14 cellular contexts compared by ENCODE assay signal in genomic region chr1:43569175-43569574, GRCh38. TPM values are rescaled to one million over a fixed set of nuclear protein-coding genes. Genes with fewer than 3 reads are reported as not detected.
DNase-seq lines count a peak whose midpoint lies in the region; ATAC-seq and TF ChIP-seq lines count a peak whose summit lies in the region.
"Had no signal": no experiment of that assay in that cellular context is flagged by ENCODE, and none has a peak within 500 bp of the region (broad histone marks: within the 10 kb centered on the region; RNA-seq: fewer than 3 reads in every experiment).

No MANE protein-coding gene starts in this region.

- peaks cover 84% of the 10 kb centered on the region for H3K4me1 Mint-ChIP-seq in brain
- peaks cover 4% of the 10 kb centered on the region for H3K4me1 Mint-ChIP-seq in activated T-helper 2 cell treated with anti-CD3 and anti-CD28 coated beads, Interferon-gamma antibody, Interleukin-2, Interleukin-4, amounts not matched to agents 10 μg/mL and 5 μg/mL and 100 μg/mL, durations not matched to agents 14 hours and 24 hours and 36 hours (ENCODE audit: low read depth)
- peaks cover 34% of the 10 kb centered on the region for H3K4me1 Mint-ChIP-seq in progenitor cell of endocrine pancreas (ENCODE audit: low read depth)

- no peaks in the 10 kb centered on the region for H4K20me1 ChIP-seq in BLaER1

- H3K4me2 ChIP-seq in BLaER1: peak overlapping the region; percentile 68

- in situ Hi-C loops in GM13977 (cut with MboI; ENCODE audit: low pct_unique_long_range_greater_than_20kb, low sequenced_read_pairs, unreplicated experiment): no loop called here

- H3K36me3 Mint-ChIP-seq in brain (peaks cover 35% of the 10 kb centered on the region), progenitor cell of endocrine pancreas (ENCODE audit: insufficient read depth) (peaks cover 17% of the 10 kb centered on the region)
- H3K36me3 Mint-ChIP-seq in activated T-helper 2 cell treated with anti-CD3 and anti-CD28 coated beads, Interferon-gamma antibody, Interleukin-2, Interleukin-4, amounts not matched to agents 10 μg/mL and 5 μg/mL and 100 μg/mL, durations not matched to agents 14 hours and 24 hours and 36 hours (ENCODE audit: low read depth): no peaks in the 10 kb centered on the region
- H3K36me3 Mint-ChIP-seq: CD14-positive monocyte had no signal

- H3K9me3 ChIP-seq in BLaER1: no peaks in the 10 kb centered on the region

- no peaks in the 10 kb centered on the region for H3K27me3 ChIP-seq in BLaER1

- peak; percentile 84 for DNase-seq in GM13977 (ENCODE audit: low spot score)
- peak; percentile 6 for DNase-seq in OCI-M1 (lab: John Stamatoyannopoulos, UW)
- no peak for DNase-seq in stimulated activated CD4-positive, alpha-beta T cell treated with anti-CD3 and anti-CD28 coated beads, Interleukin-15, amount 100 ng/mL, for 24 hours
- DNase-seq in activated T-helper 2 cell treated with anti-CD3 and anti-CD28 coated beads, Interferon-gamma antibody, Interleukin-2, Interleukin-4, amounts not matched to agents 10 μg/mL and 5 μg/mL and 100 μg/mL, durations not matched to agents 14 hours and 24 hours and 36 hours (ENCODE audit: low spot score): no peak
- DNase-seq in progenitor cell of endocrine pancreas (ENCODE audit: low spot score, unreplicated experiment): no peak
- DNase-seq: COR-L47, IMR-90, NCI-H1048, NCI-H345, NCI-H526 treated with DMSO at 0.1 percent for 48 hours had no signal

- no peak for ATAC-seq in HG03439 (IDR thresholded peaks at IDR 0.05; ENCODE audit: unreplicated experiment)

- peaks cover 70% of the 10 kb centered on the region for H3K4me1 ChIP-seq in BLaER1

- H3K36me3 ChIP-seq in BLaER1: peaks cover 51% of the 10 kb centered on the region

- no peak overlapping the region for H3K4me3 ChIP-seq in BLaER1

- peak overlapping the region in 3 of 5 experiments; percentile 24 to 85 (median 72) for H3K27ac Mint-ChIP-seq in brain
- no peak overlapping the region for H3K27ac Mint-ChIP-seq in activated T-helper 2 cell treated with anti-CD3 and anti-CD28 coated beads, Interferon-gamma antibody, Interleukin-2, Interleukin-4, amounts not matched to agents 10 μg/mL and 5 μg/mL and 100 μg/mL, durations not matched to agents 14 hours and 24 hours and 36 hours
- H3K27ac Mint-ChIP-seq in progenitor cell of endocrine pancreas: no peak overlapping the region

- peak overlapping the region; percentile 75 for H3K27ac ChIP-seq in BLaER1

- H3K4me3 Mint-ChIP-seq in brain (no peak overlapping the region), progenitor cell of endocrine pancreas (ENCODE audit: low read depth) (no peak overlapping the region)
- no peak overlapping the region for H3K4me3 Mint-ChIP-seq in activated T-helper 2 cell treated with anti-CD3 and anti-CD28 coated beads, Interferon-gamma antibody, Interleukin-2, Interleukin-4, amounts not matched to agents 10 μg/mL and 5 μg/mL and 100 μg/mL, durations not matched to agents 14 hours and 24 hours and 36 hours (ENCODE audit: low read depth)
- H3K4me3 Mint-ChIP-seq: CD14-positive monocyte had no signal

- intact Hi-C loops in activated T-helper 2 cell treated with anti-CD3 and anti-CD28 coated beads, Interferon-gamma antibody, Interleukin-2, Interleukin-4, amounts not matched to agents 10 μg/mL and 5 μg/mL and 100 μg/mL, durations not matched to agents 14 hours and 24 hours and 36 hours (cut with micrococcal nuclease): no loop called here

- H3K27me3 Mint-ChIP-seq in brain (no peaks in the 10 kb centered on the region), progenitor cell of endocrine pancreas (no peaks in the 10 kb centered on the region)
- H3K27me3 Mint-ChIP-seq in activated T-helper 2 cell treated with anti-CD3 and anti-CD28 coated beads, Interferon-gamma antibody, Interleukin-2, Interleukin-4, amounts not matched to agents 10 μg/mL and 5 μg/mL and 100 μg/mL, durations not matched to agents 14 hours and 24 hours and 36 hours (ENCODE audit: low read depth): no peaks in the 10 kb centered on the region

- H3K9me3 Mint-ChIP-seq in brain: no peaks in the 10 kb centered on the region
- H3K9me3 Mint-ChIP-seq in activated T-helper 2 cell treated with anti-CD3 and anti-CD28 coated beads, Interferon-gamma antibody, Interleukin-2, Interleukin-4, amounts not matched to agents 10 μg/mL and 5 μg/mL and 100 μg/mL, durations not matched to agents 14 hours and 24 hours and 36 hours: no peaks in the 10 kb centered on the region
- H3K9me3 Mint-ChIP-seq in progenitor cell of endocrine pancreas (ENCODE audit: low read depth): no peaks in the 10 kb centered on the region
- H3K9me3 Mint-ChIP-seq: CD14-positive monocyte had no signal

- H3K9ac ChIP-seq in BLaER1: 0 out of 2 replicates have a peak overlapping the region, but pooled peaks have one; percentile 34

- TF ChIP-seq CTCF in GM13977 (IDR thresholded peaks at IDR 0.05; ENCODE audit: extremely low read depth, insufficient read depth, missing control alignments) (no peak), brain (conservative IDR thresholded peaks at IDR 0.05) (no peak), progenitor cell of endocrine pancreas (IDR thresholded peaks at IDR 0.05; ENCODE audit: unreplicated experiment) (no peak)

RNA-seq across cellular contexts. Expression of gene PTPRF, which starts 38.5 kb away (rescaled TPM):
- 147 TPM for polyA plus RNA-seq in brain (ENCODE audit: insufficient read depth, low read depth, low replicate concordance)
- 3.0 and 3.2 TPM in 2 replicates for total RNA-seq in activated T-helper 2 cell treated with anti-CD3 and anti-CD28 coated beads, Interferon-gamma antibody, Interleukin-2, Interleukin-4, amounts not matched to agents 10 μg/mL and 5 μg/mL and 100 μg/mL, durations not matched to agents 14 hours and 24 hours and 36 hours
- total RNA-seq in progenitor cell of endocrine pancreas: 482 and 520 TPM in 2 replicates
- polyA plus RNA-seq: CD14-positive monocyte had no signal

Comparison
In these comparisons a context has a peak if more than half of its experiments do, and no peak if none do; other contexts are left out.
1. DNase-seq: peak in GM13977 (single experiment) and OCI-M1 (single experiment); none in stimulated activated CD4-positive, alpha-beta T cell treated with anti-CD3 and anti-CD28 coated beads, Interleukin-15, amount 100 ng/mL, for 24 hours (single experiment), activated T-helper 2 cell treated with anti-CD3 and anti-CD28 coated beads, Interferon-gamma antibody, Interleukin-2, Interleukin-4, amounts not matched to agents 10 μg/mL and 5 μg/mL and 100 μg/mL, durations not matched to agents 14 hours and 24 hours and 36 hours (single experiment) and progenitor cell of endocrine pancreas (single experiment).
2. H3K27ac Mint-ChIP-seq: peak in brain (3 of 5); none in activated T-helper 2 cell treated with anti-CD3 and anti-CD28 coated beads, Interferon-gamma antibody, Interleukin-2, Interleukin-4, amounts not matched to agents 10 μg/mL and 5 μg/mL and 100 μg/mL, durations not matched to agents 14 hours and 24 hours and 36 hours (single experiment) and progenitor cell of endocrine pancreas (single experiment).
3. RNA of gene PTPRF, which starts 38.5 kb away (total RNA-seq): 482 to 520 TPM in progenitor cell of endocrine pancreas; 3.0 to 3.2 TPM in activated T-helper 2 cell treated with anti-CD3 and anti-CD28 coated beads, Interferon-gamma antibody, Interleukin-2, Interleukin-4, amounts not matched to agents 10 μg/mL and 5 μg/mL and 100 μg/mL, durations not matched to agents 14 hours and 24 hours and 36 hours; every median in the first group is over 100 times any median in the second.